In genomic region chr18:48994044-48994651, GRCh38 we compare ENCODE assay signal across 9 cellular contexts. TPM values are rescaled to one million over a fixed set of nuclear protein-coding genes. Genes with fewer than 3 reads are reported as not detected.
A peak's percentile ranks its signal among the peaks of the same experiment; 100 is the strongest.
DNase-seq lines count a peak whose midpoint lies in the region; ATAC-seq and TF ChIP-seq lines count a peak whose summit lies in the region.
"Had no signal": no experiment of that assay in that cellular context is flagged by ENCODE, and none has a peak within 500 bp of the region (broad histone marks: within the 10 kb centered on the region; RNA-seq: fewer than 3 reads in every experiment).

No MANE protein-coding gene starts in this region.

- H3K4me3 Mint-ChIP-seq in naive B cell (peak overlapping the region in 1 of 8 donors; percentile 20), immature natural killer cell (no peak overlapping the region)

- peaks cover 18 to 24% (median 22%) of the 10 kb centered on the region in 3 donors for H3K4me1 Mint-ChIP-seq in naive B cell
- H3K4me1 Mint-ChIP-seq in immature natural killer cell, result peaks cover 15 to 16% of the 10 kb centered on the region in 2 donors

- no peaks in the 10 kb centered on the region for H3K9me3 Mint-ChIP-seq in naive B cell
- H3K9me3 Mint-ChIP-seq in immature natural killer cell, result no peaks in the 10 kb centered on the region

- no peak for ATAC-seq in naive B cell (ENCODE audit: low read depth in 2 of 2)

- H3K27ac Mint-ChIP-seq in naive B cell, result peak overlapping the region in 4 of 6 donors; percentile 26 to 91 (median 65)
- peak overlapping the region in 2 of 6 donors; percentile 29 to 38 for H3K27ac Mint-ChIP-seq in immature natural killer cell

- DNase-seq in AG08395 (ENCODE audit: low spot score) (peak; percentile 64), MV-4-11 (lab: John Stamatoyannopoulos, UW) (peak; percentile 50), epithelial cell of esophagus (ENCODE audit: low read depth) (peak; percentile 41), naive B cell (no peak), activated gamma-delta T cell (lab: John Stamatoyannopoulos, UW) (no peak), NCI-H2171 treated with DMSO at 0.1 percent for 48 hours (lab: John Stamatoyannopoulos, UW) (no peak), putamen (ENCODE audit: low spot score) (no peak), immature natural killer cell (no peak)
- DNase-seq: activated naive CD4-positive, alpha-beta T cell treated with Interleukin-2 at 50 U/mL for 16 hours had no signal

- TF ChIP-seq CTCF in epithelial cell of esophagus (IDR thresholded peaks at IDR 0.05; ENCODE audit: insufficient read depth, low read depth, low read length, missing control alignments), result no peak

- H3K27me3 Mint-ChIP-seq in naive B cell (no peaks in the 10 kb centered on the region), immature natural killer cell (ENCODE audit: low read depth in 3 of 3) (peaks cover 3 to 4% (median 3%) of the 10 kb centered on the region in 3 donors)

- H3K4me3 ChIP-seq in epithelial cell of esophagus (ENCODE audit: low read length), result no peak overlapping the region

- H3K36me3 Mint-ChIP-seq in naive B cell, result no peaks in the 10 kb centered on the region
- H3K36me3 Mint-ChIP-seq in immature natural killer cell, result peaks cover 0 to 4% (median 0%) of the 10 kb centered on the region in 3 donors

RNA-seq across cellular contexts. Expression of gene SMAD7, which starts 43.4 kb away (rescaled TPM):
- polyA plus RNA-seq in naive B cell (ENCODE audit: low read depth in 6 of 6), result 1 to 10 TPM in 5 of 6 donors, under 1 TPM in 1; 0.47 to 3.7 (median 1.6) TPM
- 10 to 100 TPM; 10.1 to 17.4 (median 12.3) TPM for polyA plus RNA-seq in immature natural killer cell

Comparison
In these comparisons a context has a peak if more than half of its experiments do, and no peak if none do; other contexts are left out.
1. DNase-seq: peak in AG08395 (single experiment), MV-4-11 (single experiment) and epithelial cell of esophagus (single experiment); none in naive B cell (single experiment), activated gamma-delta T cell (single experiment), NCI-H2171 treated with DMSO at 0.1 percent for 48 hours (single experiment), putamen (single experiment) and immature natural killer cell (0 of 3).